8 cellular contexts compared by ENCODE assay signal in genomic region chr15:34365836-34366235, GRCh38. TPM values are rescaled to one million over a fixed set of nuclear protein-coding genes. Genes with fewer than 3 reads are reported as not detected.
DNase-seq lines count a peak whose midpoint lies in the region; ATAC-seq, FAIRE-seq and TF ChIP-seq lines count a peak whose summit lies in the region.

No MANE protein-coding gene starts in this region.

- H3K4me3 ChIP-seq in cardiac fibroblast (replicated peaks in 1 of 2; ENCODE audit: low read depth in 2 of 2, low read length in 2 of 2) (peak overlapping the region; percentile 87 to 90), mesodermal cell (ENCODE audit: extremely low read depth, insufficient read depth, low read length, poor library complexity, severe bottlenecking) (peak overlapping the region; percentile 81), urinary bladder (ENCODE audit: low read depth, low read length) (peak overlapping the region; percentile 75)

- H3K36me3 ChIP-seq in mesodermal cell (ENCODE audit: control insufficient read depth, insufficient read depth, low read length), result peaks cover 36% of the 10 kb centered on the region
- peaks cover 2% of the 10 kb centered on the region for H3K36me3 ChIP-seq in urinary bladder (ENCODE audit: insufficient read depth)

- H3K9me3 Mint-ChIP-seq in activated naive CD4-positive, alpha-beta T cell treated with anti-CD3 and anti-CD28 coated beads for 36 hours, result no peaks in the 10 kb centered on the region

- no peak for FAIRE-seq in HTR-8/SVneo (lab: Jason Lieb, UNC)

- intact Hi-C loops in activated naive CD4-positive, alpha-beta T cell treated with anti-CD3 and anti-CD28 coated beads for 36 hours (cut with micrococcal nuclease), result no loop called here

- H3K4me3 Mint-ChIP-seq in activated naive CD4-positive, alpha-beta T cell treated with anti-CD3 and anti-CD28 coated beads for 36 hours, result peak overlapping the region; percentile 97

- no peak for DNase-seq in activated naive CD4-positive, alpha-beta T cell treated with anti-CD3 and anti-CD28 coated beads for 36 hours
- DNase-seq in activated naive CD4-positive, alpha-beta T cell treated with anti-CD3 and anti-CD28 coated beads, Interleukin-2, amount 50 U/mL, for 16 hours, result no peak
- DNase-seq in cardiac fibroblast (ENCODE audit: low read depth in 2 of 2) (no peak), SIG-M5 (lab: John Stamatoyannopoulos, UW) (no peak), HTR-8/SVneo (ENCODE audit: insufficient read length, low spot score) (no peak)

- ATAC-seq in HG03439 (IDR thresholded peaks at IDR 0.05; ENCODE audit: unreplicated experiment), result no peak

- CTCF ChIA-PET in activated naive CD4-positive, alpha-beta T cell treated with anti-CD3 and anti-CD28 coated beads for 36 hours (lab: Charles Lee), result interaction anchor here (1.0 to 3.3 kb wide), 4 partner anchors 23 to 222 kb away, joined by 3 to 21 read pairs (median 4); partner anchors contain the start of genes NOP10 and NUTM1

- no peak overlapping the region for H3K27ac Mint-ChIP-seq in activated naive CD4-positive, alpha-beta T cell treated with anti-CD3 and anti-CD28 coated beads for 36 hours

- H3K27me3 Mint-ChIP-seq in activated naive CD4-positive, alpha-beta T cell treated with anti-CD3 and anti-CD28 coated beads for 36 hours (ENCODE audit: low read depth), result no peaks in the 10 kb centered on the region

- H3K4me1 ChIP-seq in mesodermal cell (ENCODE audit: control insufficient read depth, insufficient read depth, low read length, poor library complexity, severe bottlenecking), result peaks cover 4% of the 10 kb centered on the region
- no peaks in the 10 kb centered on the region for H3K4me1 ChIP-seq in urinary bladder (ENCODE audit: insufficient read depth)

- H3K9me3 ChIP-seq in mesodermal cell (ENCODE audit: control insufficient read depth, low read length), result no peaks in the 10 kb centered on the region

- peaks cover 11% of the 10 kb centered on the region for H3K36me3 Mint-ChIP-seq in activated naive CD4-positive, alpha-beta T cell treated with anti-CD3 and anti-CD28 coated beads for 36 hours (ENCODE audit: low read depth)

- peak overlapping the region; percentile 36 for H3K27ac ChIP-seq in mesodermal cell (ENCODE audit: low read depth, low read length, severe bottlenecking)
- no peak overlapping the region for H3K27ac ChIP-seq in urinary bladder (ENCODE audit: low read depth)

- TF ChIP-seq CTCF in cardiac fibroblast (IDR thresholded peaks at IDR 0.05; ENCODE audit: low read depth, low read length), result no peak

- peaks cover 36% of the 10 kb centered on the region for H3K4me1 Mint-ChIP-seq in activated naive CD4-positive, alpha-beta T cell treated with anti-CD3 and anti-CD28 coated beads for 36 hours (ENCODE audit: low read depth)

- WGBS in mesodermal cell (ENCODE audit: insufficient coverage in 2 of 2), 2 experiments, result 0 to 23% methylated on average over 1 to 2 of the region's 5 CpGs
- WGBS in urinary bladder, result 27% methylated on average over 5 of the region's 5 CpGs

RNA-seq across cellular contexts. Expression of gene LPCAT4, which starts 1.2 kb away (rescaled TPM):
- total RNA-seq in activated naive CD4-positive, alpha-beta T cell treated with anti-CD3 and anti-CD28 coated beads for 36 hours, result 10 to 100 TPM; 63.5 to 66.8 TPM
- polyA plus RNA-seq in mesodermal cell (2013, experiment 1 of 2), result 62.7 TPM
- polyA plus RNA-seq in mesodermal cell (2013, experiment 2 of 2), result 56.1 TPM
- total RNA-seq in urinary bladder, result 12.2 TPM
- polyA plus RNA-seq in urinary bladder, result 32.5 TPM

RNA-seq across cellular contexts. Expression of gene NUTM1, which starts 22.7 kb away (rescaled TPM):
- under 1 TPM in 1 of 2 experiments, not detected in 1; 0.05 TPM for total RNA-seq in activated naive CD4-positive, alpha-beta T cell treated with anti-CD3 and anti-CD28 coated beads for 36 hours
- polyA plus RNA-seq in mesodermal cell (2013, experiment 1 of 2), result not detected
- polyA plus RNA-seq in mesodermal cell (2013, experiment 2 of 2), result not detected
- not detected for total RNA-seq in urinary bladder
- polyA plus RNA-seq in urinary bladder, result 0.03 TPM

RNA-seq across cellular contexts. Expression of gene NOP10, which starts 22.9 kb away (rescaled TPM):
- 100 to 1,000 TPM; 220 to 227 TPM for total RNA-seq in activated naive CD4-positive, alpha-beta T cell treated with anti-CD3 and anti-CD28 coated beads for 36 hours
- 297 TPM for polyA plus RNA-seq in mesodermal cell (2013, experiment 1 of 2)
- polyA plus RNA-seq in mesodermal cell (2013, experiment 2 of 2), result 259 TPM
- total RNA-seq in urinary bladder, result 129 TPM
- 169 TPM for polyA plus RNA-seq in urinary bladder

RNA-seq across cellular contexts. Expression of gene SLC12A6, which starts 28.3 kb away (rescaled TPM):
- 10 to 100 TPM; 24.6 to 28.7 TPM for total RNA-seq in activated naive CD4-positive, alpha-beta T cell treated with anti-CD3 and anti-CD28 coated beads for 36 hours
- 14.0 TPM for polyA plus RNA-seq in mesodermal cell (2013, experiment 1 of 2)
- polyA plus RNA-seq in mesodermal cell (2013, experiment 2 of 2), result 11.7 TPM
- 22.2 TPM for total RNA-seq in urinary bladder
- 6.6 TPM for polyA plus RNA-seq in urinary bladder
